Comparison of ENCODE assay signal across 17 cellular contexts in the genomic region with DNA sequence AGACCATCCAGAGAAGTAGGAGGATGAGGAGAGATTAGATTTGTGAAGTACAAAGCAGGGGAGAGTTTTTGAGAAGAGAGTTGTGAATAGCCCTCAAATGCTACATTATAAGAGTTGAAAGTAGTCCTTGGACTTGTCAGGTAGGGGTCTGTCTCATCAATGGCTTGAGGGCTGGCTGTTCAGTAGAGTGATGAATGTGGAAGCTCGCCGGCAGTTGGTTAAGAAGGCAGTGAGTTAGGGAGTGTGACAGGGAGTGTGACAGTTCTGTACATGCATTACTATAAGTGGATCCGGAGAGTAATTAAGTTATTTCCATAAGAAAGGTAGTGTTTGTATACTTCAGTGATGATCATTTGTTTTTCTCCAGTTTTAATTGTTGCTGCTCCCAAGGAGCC. TPM values are rescaled to one million over a fixed set of nuclear protein-coding genes. Genes with fewer than 3 reads are reported as not detected.
DNase-seq lines count a peak whose midpoint lies in the region; ATAC-seq, FAIRE-seq and TF ChIP-seq lines count a peak whose summit lies in the region.
"Had no signal": no experiment of that assay in that cellular context is flagged by ENCODE, and none has a peak within 500 bp of the region (broad histone marks: within the 10 kb centered on the region; RNA-seq: fewer than 3 reads in every experiment).

No MANE protein-coding gene starts in this region.

- in situ Hi-C loops in GM12878 (cut with MboI): no loop called here

- no peaks in the 10 kb centered on the region for H3K27me3 Mint-ChIP-seq in activated CD4-positive, alpha-beta memory T cell treated with anti-CD3 and anti-CD28 coated beads for 36 hours
- H3K27me3 Mint-ChIP-seq: CD4-positive, alpha-beta memory T cell had no signal

- FAIRE-seq in GM12878 (lab: Jason Lieb, UNC): no peak
- no peak for FAIRE-seq in frontal cortex (lab: Jason Lieb, UNC)
- FAIRE-seq: HTR-8/SVneo had no signal

- H3K4me3 Mint-ChIP-seq in activated CD4-positive, alpha-beta memory T cell treated with anti-CD3 and anti-CD28 coated beads for 36 hours: no peak overlapping the region
- H3K4me3 Mint-ChIP-seq: CD14-positive monocyte; CD4-positive, alpha-beta memory T cell had no signal

- peaks cover 20% of the 10 kb centered on the region for H3K4me1 Mint-ChIP-seq in activated CD4-positive, alpha-beta memory T cell treated with anti-CD3 and anti-CD28 coated beads for 36 hours (ENCODE audit: low read depth)

- no peak overlapping the region for H3K9ac ChIP-seq in BLaER1 treated with 17β-estradiol and CSF1 and Interleukin-3, amounts not matched to agents 10 nM and 100 nM
- no peak overlapping the region for H3K9ac ChIP-seq in GM12878 (ENCODE audit: control insufficient read depth, insufficient read depth, low read length)

- peaks cover 4 to 51% (median 14%) of the 10 kb centered on the region in 10 experiments; a peak in 16 of 20 replicates for H3K4me1 ChIP-seq in BLaER1 treated with 17β-estradiol and CSF1 and Interleukin-3, amounts not matched to agents 10 nM and 100 nM
- peaks cover 21% of the 10 kb centered on the region for H3K4me1 ChIP-seq in GM12878 (ENCODE audit: control insufficient read depth, insufficient read depth, low read length)
- H3K4me1 ChIP-seq in neutrophil (ENCODE audit: control insufficient read depth in 1 of 2, insufficient read depth in 1 of 2, low read depth in 1 of 2, low read length in 1 of 2): peaks cover 81 to 92% of the 10 kb centered on the region in 2 experiments

- TF ChIP-seq CTCF in GM12878 (IDR thresholded peaks at IDR 0.05 in 2 of 3, conservative IDR thresholded peaks at IDR 0.05 in 1 of 3; ENCODE audit: control insufficient read depth in 2 of 3, extremely low read depth in 1 of 3, insufficient read depth in 1 of 3, low read depth in 3 of 3, low read length in 3 of 3) (no peak), neutrophil (IDR thresholded peaks at IDR 0.05) (no peak)

- peaks cover 0 to 22% (median 6%) of the 10 kb centered on the region in 11 experiments; a peak in 7 of 22 replicates for H3K36me3 ChIP-seq in BLaER1 treated with 17β-estradiol and CSF1 and Interleukin-3, amounts not matched to agents 10 nM and 100 nM
- H3K36me3 ChIP-seq in GM12878 (ENCODE audit: control insufficient read depth in 2 of 2, insufficient read depth in 2 of 2, low read length in 1 of 2) (no peaks in the 10 kb centered on the region; a peak in 1 of 4 replicates), neutrophil (no peaks in the 10 kb centered on the region)
- H3K36me3 ChIP-seq: HAP-1 had no signal

- ATAC-seq in HG03175 (IDR thresholded peaks at IDR 0.05; ENCODE audit: unreplicated experiment): peak; percentile 4
- ATAC-seq in GM12878: peak; percentile 16

- H2AFZ ChIP-seq in GM12878 (ENCODE audit: control insufficient read depth, low read depth, low read length): no peak overlapping the region

- CTCF ChIA-PET in GM12878 (lab: Yijun Ruan, JAX): no interaction called here
- CTCF ChIA-PET in activated CD4-positive, alpha-beta memory T cell treated with anti-CD3 and anti-CD28 coated beads for 36 hours (lab: Charles Lee): no interaction called here

- peak overlapping the region in 7 of 11 experiments; percentile 3 to 93 (median 32); a peak in 9 of 22 replicates for H3K27ac ChIP-seq in BLaER1 treated with 17β-estradiol and CSF1 and Interleukin-3, amounts not matched to agents 10 nM and 100 nM
- H3K27ac ChIP-seq in GM12878 (ENCODE audit: control insufficient read depth, insufficient read depth): peak overlapping the region; percentile 53
- peak overlapping the region; percentile 87 for H3K27ac ChIP-seq in neutrophil

- DNase-seq in GM12878 (ENCODE audit: low read depth, low spot score) (no peak), DMS153 treated with DMSO at 0.1 percent for 48 hours (lab: John Stamatoyannopoulos, UW; ENCODE audit: unreplicated experiment) (no peak), frontal cortex (ENCODE audit: low spot score in 2 of 2) (no peak), iPS-NIHi11 (ENCODE audit: low spot score) (no peak)
- no peak for DNase-seq in activated CD4-positive, alpha-beta memory T cell treated with anti-CD3 and anti-CD28 coated beads for 36 hours
- DNase-seq: ACHN; CD4-positive, alpha-beta memory T cell; DMS53; DND-41; Kasumi-1; KBM-7 had no signal

- no peaks in the 10 kb centered on the region for H3K27me3 ChIP-seq in BLaER1 treated with 17β-estradiol and CSF1 and Interleukin-3, amounts not matched to agents 10 nM and 100 nM
- H3K27me3 ChIP-seq in GM12878 (replicated peaks in 1 of 2; ENCODE audit: control insufficient read depth in 2 of 2, insufficient read depth in 2 of 2, low read length in 1 of 2) (no peaks in the 10 kb centered on the region), neutrophil (no peaks in the 10 kb centered on the region)

- H3K9me3 Mint-ChIP-seq in activated CD4-positive, alpha-beta memory T cell treated with anti-CD3 and anti-CD28 coated beads for 36 hours: no peaks in the 10 kb centered on the region
- H3K9me3 Mint-ChIP-seq: CD14-positive monocyte; CD4-positive, alpha-beta memory T cell had no signal

- H3K36me3 Mint-ChIP-seq in activated CD4-positive, alpha-beta memory T cell treated with anti-CD3 and anti-CD28 coated beads for 36 hours: no peaks in the 10 kb centered on the region
- H3K36me3 Mint-ChIP-seq: CD4-positive, alpha-beta memory T cell had no signal

- WGBS in GM12878 (ENCODE audit: insufficient coverage, insufficient replicate concordance, low lambda C conversion rate, missing lambda C conversion rate): 91% methylated on average over 3 of the region's 3 CpGs

- TF ChIP-seq RAD21 in GM12878 (IDR thresholded peaks at IDR 0.05; ENCODE audit: insufficient read depth, low read depth, low read length): no peak

- BruUV-seq in GM12878 (replicated peaks; lab: Mats Ljungman, UMichigan): no TSS peak

- peak overlapping the region in 3 of 11 experiments; percentile 1 to 23 (median 16); a peak in 3 of 22 replicates for H3K4me2 ChIP-seq in BLaER1 treated with 17β-estradiol and CSF1 and Interleukin-3, amounts not matched to agents 10 nM and 100 nM
- peak overlapping the region; percentile 58 for H3K4me2 ChIP-seq in GM12878 (ENCODE audit: control insufficient read depth, insufficient read depth)

- SMC1A ChIA-PET in GM12878 (lab: Charles Lee; ENCODE audit: uncharacterized antibody, unreplicated experiment): interaction anchor here (6.4 kb wide), 1 partner anchor 10 kb away, joined by 39 read pairs; no protein-coding TSS in a partner anchor

- no peak overlapping the region for H3K27ac Mint-ChIP-seq in activated CD4-positive, alpha-beta memory T cell treated with anti-CD3 and anti-CD28 coated beads for 36 hours
- H3K27ac Mint-ChIP-seq: CD14-positive monocyte; CD4-positive, alpha-beta memory T cell had no signal

- intact Hi-C loops in GM12878 (cut with micrococcal nuclease; ENCODE audit: unreplicated experiment): no loop called here
- intact Hi-C loops in activated CD4-positive, alpha-beta memory T cell treated with anti-CD3 and anti-CD28 coated beads for 36 hours (cut with micrococcal nuclease): loop anchor here (1.0 kb wide), 1 partner anchor 16 kb away; no protein-coding TSS in a partner anchor

- no peak overlapping the region for H3K4me3 ChIP-seq in BLaER1 treated with 17β-estradiol and CSF1 and Interleukin-3, amounts not matched to agents 10 nM and 100 nM
- peak overlapping the region; percentile 23; the same call in 1 of the 2 replicates for H3K4me3 ChIP-seq in GM12878
- no peak overlapping the region for H3K4me3 ChIP-seq in neutrophil (ENCODE audit: low read depth in 1 of 2, low read length in 1 of 2)
- H3K4me3 ChIP-seq: HAP-1 had no signal

- peaks cover 46% of the 10 kb centered on the region for H3K79me2 ChIP-seq in GM12878 (ENCODE audit: control insufficient read depth, insufficient read depth, low read length)

- RAD21 ChIA-PET in GM12878 (lab: Charles Lee; ENCODE audit: unreplicated experiment): no interaction called here

- POLR2A ChIA-PET in GM12878 (lab: Charles Lee): interaction anchor here (1.0 kb wide), 1 partner anchor 11 kb away, joined by 4 read pairs; no protein-coding TSS in a partner anchor
- POLR2A ChIA-PET in activated CD4-positive, alpha-beta memory T cell treated with anti-CD3 and anti-CD28 coated beads for 36 hours (lab: Charles Lee): no interaction called here

- no peaks in the 10 kb centered on the region; a peak in 1 of 22 replicates for H3K9me3 ChIP-seq in BLaER1 treated with 17β-estradiol and CSF1 and Interleukin-3, amounts not matched to agents 10 nM and 100 nM (replicated peaks in 1 of 11)
- H3K9me3 ChIP-seq in GM12878 (replicated peaks; ENCODE audit: control insufficient read depth, insufficient read depth, low read length) (no peaks in the 10 kb centered on the region; the same call in 2 of the 3 replicates), neutrophil (no peaks in the 10 kb centered on the region)
- H3K9me3 ChIP-seq: HAP-1 had no signal

- H4K20me1 ChIP-seq in BLaER1 treated with 17β-estradiol and CSF1 and Interleukin-3, amounts not matched to agents 10 nM and 100 nM: peaks cover 0 to 63% (median 20%) of the 10 kb centered on the region in 11 experiments; a peak in 12 of 22 replicates
- no peaks in the 10 kb centered on the region for H4K20me1 ChIP-seq in GM12878 (ENCODE audit: control insufficient read depth, insufficient read depth)

- no peak for TF ChIP-seq POLR2A in GM12878 (IDR thresholded peaks at IDR 0.05; ENCODE audit: low read depth, low read length)

- no peak for TF ChIP-seq EP300 in GM12878 (IDR thresholded peaks at IDR 0.05; ENCODE audit: borderline replicate concordance in 1 of 2, control insufficient read depth in 1 of 2, low read depth in 2 of 2, low read length in 2 of 2)

RNA-seq across cellular contexts. Expression of gene SLMAP, which starts 32.5 kb away (rescaled TPM):
- total RNA-seq in GM12878 (2013; cell fraction: nucleolus; rRNA removed): 165 and 166 TPM in 2 replicates
- total RNA-seq in GM12878 (2014; rRNA removed) (28.0 and 32.0 TPM in 2 replicates), GM12878 (2014; rRNA removed; fragmentation: Illumina TruSeq; extraction: Trizol) (31.6 and 32.8 TPM in 2 replicates), GM12878 (2021) (39.8 and 43.8 TPM in 2 replicates), frontal cortex (60.7 TPM)
- polyA plus RNA-seq in GM12878 (2011; ENCODE audit: low read depth): 10.0 TPM
- polyA plus RNA-seq in GM12878 (2011; rRNA removed) (33.8 and 44.3 TPM in 2 replicates), GM12878 (2014; fragmentation: Illumina TruSeq; extraction: Trizol) (24.7 and 25.5 TPM in 2 replicates), GM12878 (2014; fragmentation: Nextera tagmentation; extraction: Ambion mirVana) (10 to 100 TPM in 1 of 2 experiments, 1 to 10 TPM in 1; 8.3 to 10.4 TPM), GM12878 (2014; rRNA removed) (15.1 and 17.7 TPM in 2 replicates), GM12878 (2016; fragmentation: Nextera tagmentation; extraction: Ambion mirVana) (10 to 100 TPM; 22.9 to 28.3 TPM)
- 12.8 and 13.7 TPM in 2 replicates for polyA plus RNA-seq in GM12878 (2011; cell fraction: cytosol; rRNA removed)
- polyA plus RNA-seq in GM12878 (2011; cell fraction: nucleus; rRNA removed): 27.9 and 29.0 TPM in 2 replicates
- polyA plus RNA-seq in GM12878 (2012): 15.1 and 15.6 TPM in 2 replicates
- polyA minus RNA-seq in GM12878 (2011; rRNA and poly(A)+ RNA removed): 52.5 and 59.2 TPM in 2 replicates
- 17.4 and 23.6 TPM in 2 replicates for polyA minus RNA-seq in GM12878 (2011; cell fraction: cytosol; rRNA and poly(A)+ RNA removed)
- polyA minus RNA-seq in GM12878 (2011; cell fraction: nucleus; rRNA and poly(A)+ RNA removed): 41.2 and 71.8 TPM in 2 replicates
- 10 to 100 TPM; 42.5 to 43.9 TPM for total RNA-seq in activated CD4-positive, alpha-beta memory T cell treated with anti-CD3 and anti-CD28 coated beads for 36 hours

Comparison
In these comparisons a context has a peak if more than half of its experiments do, and no peak if none do; other contexts are left out.
1. H3K27ac ChIP-seq: peak in every context shown above with its lines; median percentile 87 in neutrophil; 53 in GM12878; 32 in BLaER1 treated with 17β-estradiol and CSF1 and Interleukin-3, amounts not matched to agents 10 nM and 100 nM.